In genomic region chr17:68036304-68037147, GRCh38 we compare ENCODE assay signal across 8 cellular contexts. TPM values are rescaled to one million over a fixed set of nuclear protein-coding genes. Genes with fewer than 3 reads are reported as not detected.
DNase-seq lines count a peak whose midpoint lies in the region; ATAC-seq, FAIRE-seq and TF ChIP-seq lines count a peak whose summit lies in the region.

No MANE protein-coding gene starts in this region.

- peaks cover 8 to 33% (median 24%) of the 10 kb centered on the region in 6 donors for H3K4me1 ChIP-seq in spleen

- TF ChIP-seq POLR2A in spleen (IDR thresholded peaks at IDR 0.05), result no peak

- 6 to 11% (median 8%) methylated on average over 11 of the region's 11 CpGs for WGBS in spleen, 5 donors

- TF ChIP-seq CTCF in WERI-Rb-1 (IDR thresholded peaks at IDR 0.05; ENCODE audit: low read depth, low read length) (no peak), spleen (IDR thresholded peaks at IDR 0.05 in 8 of 11, conservative IDR thresholded peaks at IDR 0.05 in 3 of 11) (no peak)

- no peak for FAIRE-seq in urothelium cell line (lab: Jason Lieb, UNC)

- H3K4me3 Mint-ChIP-seq in activated CD8-positive, alpha-beta memory T cell treated with anti-CD3 and anti-CD28 coated beads, Interleukin-2, amount 10 ng/mL, durations not matched to agents 7 days and 5 days, result peak overlapping the region; percentile 89

- H3K4me3 ChIP-seq in WERI-Rb-1 (ENCODE audit: low read depth, low read length) (peak overlapping the region; percentile 86), spleen (peak overlapping the region; percentile 95 to 100 (median 100))

- ATAC-seq in activated CD8-positive, alpha-beta memory T cell treated with anti-CD3 and anti-CD28 coated beads, Interleukin-2, amount 10 ng/mL, durations not matched to agents 7 days and 5 days, result no peak

- H3K27me3 ChIP-seq in WERI-Rb-1 (ENCODE audit: insufficient read depth, low read depth, severe bottlenecking) (no peaks in the 10 kb centered on the region), spleen (replicated peaks in 1 of 7) (no peaks in the 10 kb centered on the region)

- H3K9me3 ChIP-seq in WERI-Rb-1 (ENCODE audit: severe bottlenecking) (no peaks in the 10 kb centered on the region), spleen (no peaks in the 10 kb centered on the region)

- no peaks in the 10 kb centered on the region for H3K9me3 Mint-ChIP-seq in activated CD8-positive, alpha-beta memory T cell treated with anti-CD3 and anti-CD28 coated beads, Interleukin-2, amount 10 ng/mL, durations not matched to agents 7 days and 5 days (ENCODE audit: low read depth)

- CTCF ChIA-PET in activated CD8-positive, alpha-beta memory T cell treated with anti-CD3 and anti-CD28 coated beads, Interleukin-2, amount 10 ng/mL, durations not matched to agents 7 days and 5 days (lab: Charles Lee), result interaction anchor here (0.7 to 1.6 kb wide), 10 partner anchors 10 to 426 kb away, joined by 3 to 4 read pairs (median 3); no protein-coding TSS in a partner anchor

- intact Hi-C loops in spleen (cut with DNase I; ENCODE audit: low total_unique reads), result no loop called here

- H3K27ac Mint-ChIP-seq in activated CD8-positive, alpha-beta memory T cell treated with anti-CD3 and anti-CD28 coated beads, Interleukin-2, amount 10 ng/mL, durations not matched to agents 7 days and 5 days, result peak overlapping the region; percentile 97

- peak overlapping the region; percentile 99 for H3K27ac ChIP-seq in WERI-Rb-1
- peak overlapping the region in 7 of 8 donors; percentile 74 to 93 (median 87) for H3K27ac ChIP-seq in spleen

- H3K27me3 Mint-ChIP-seq in activated CD8-positive, alpha-beta memory T cell treated with anti-CD3 and anti-CD28 coated beads, Interleukin-2, amount 10 ng/mL, durations not matched to agents 7 days and 5 days, result no peaks in the 10 kb centered on the region

- DNase-seq in activated CD8-positive, alpha-beta memory T cell treated with anti-CD3 and anti-CD28 coated beads, Interleukin-2, amount 10 ng/mL, durations not matched to agents 7 days and 5 days, result no peak
- DNase-seq in activated CD8-positive, alpha-beta memory T cell treated with anti-CD3 and anti-CD28 coated beads, Interleukin-2, amount 50 U/mL, for 4 hours, result no peak
- no peak for DNase-seq in WERI-Rb-1
- peak; percentile 33 for DNase-seq in hepatic stellate cell (ENCODE audit: low spot score)
- no peak for DNase-seq in spleen
- DNase-seq in NCI-H1417 treated with DMSO at 0.1 percent for 48 hours (lab: John Stamatoyannopoulos, UW), result no peak
- DNase-seq in urothelium cell line (ENCODE audit: low spot score), result no peak
- no peak for DNase-seq in stimulated activated naive CD4-positive, alpha-beta T cell (lab: John Stamatoyannopoulos, UW)

- peaks cover 29% of the 10 kb centered on the region for H3K4me1 Mint-ChIP-seq in activated CD8-positive, alpha-beta memory T cell treated with anti-CD3 and anti-CD28 coated beads, Interleukin-2, amount 10 ng/mL, durations not matched to agents 7 days and 5 days

- H3K36me3 ChIP-seq in WERI-Rb-1 (peaks cover 60% of the 10 kb centered on the region), spleen (peaks cover 0 to 45% (median 27%) of the 10 kb centered on the region in 6 donors)

- peaks cover 42% of the 10 kb centered on the region for H3K36me3 Mint-ChIP-seq in activated CD8-positive, alpha-beta memory T cell treated with anti-CD3 and anti-CD28 coated beads, Interleukin-2, amount 10 ng/mL, durations not matched to agents 7 days and 5 days

RNA-seq across cellular contexts. Expression of gene KPNA2, which starts 1.0 kb away (rescaled TPM):
- total RNA-seq in activated CD8-positive, alpha-beta memory T cell treated with anti-CD3 and anti-CD28 coated beads, Interleukin-2, amount 10 ng/mL, durations not matched to agents 7 days and 5 days, result 100 to 1,000 TPM; 246 to 321 TPM
- total RNA-seq in spleen, result 10 to 100 TPM; 22.1 to 49.2 (median 38.5) TPM
- polyA plus RNA-seq in spleen, result 10 to 100 TPM; 12.4 to 32.5 (median 31.4) TPM

RNA-seq across cellular contexts. Expression of gene C17orf58, which starts 40.3 kb away (rescaled TPM):
- 10 to 100 TPM in 1 of 2 experiments, 1 to 10 TPM in 1; 8.8 to 10.7 TPM for total RNA-seq in activated CD8-positive, alpha-beta memory T cell treated with anti-CD3 and anti-CD28 coated beads, Interleukin-2, amount 10 ng/mL, durations not matched to agents 7 days and 5 days
- total RNA-seq in spleen, result 1 to 10 TPM; 2.5 to 9.3 (median 6.5) TPM
- 1 to 10 TPM; 4.7 to 8.2 (median 6.7) TPM for polyA plus RNA-seq in spleen

Comparison
In these comparisons a context has a peak if more than half of its experiments do, and no peak if none do; other contexts are left out.
1. RNA of gene KPNA2, which starts 1.0 kb away (total RNA-seq): 246 to 321 TPM in activated CD8-positive, alpha-beta memory T cell treated with anti-CD3 and anti-CD28 coated beads, Interleukin-2, amount 10 ng/mL, durations not matched to agents 7 days and 5 days; 22.1 to 49.2 TPM in spleen; every median in the first group is over 4 times any median in the second.